In genomic region chr6:35919827-35920751, GRCh38 we compare ENCODE assay signal across 8 cellular contexts. TPM values are rescaled to one million over a fixed set of nuclear protein-coding genes. Genes with fewer than 3 reads are reported as not detected.
DNase-seq lines count a peak whose midpoint lies in the region; ATAC-seq and TF ChIP-seq lines count a peak whose summit lies in the region.

No MANE protein-coding gene starts in this region.

- DNase-seq in AML-193 (lab: John Stamatoyannopoulos, UW) (peak; percentile 27 to 43), SK-MEL-5 (ENCODE audit: low read depth, low spot score) (peak; percentile 19), adipocyte (ENCODE audit: low read depth) (peak; percentile 74), right atrium auricular region (ENCODE audit: low spot score) (peak; percentile 59), sciatic nerve (ENCODE audit: low spot score) (no peak)

- H3K4me3 ChIP-seq in adipocyte (ENCODE audit: low read length): peak overlapping the region; percentile 96
- H3K4me3 ChIP-seq in right atrium auricular region: peak overlapping the region; percentile 87 to 88

- intact Hi-C loops in sciatic nerve (cut with DNase I): no loop called here

- in situ Hi-C loops in SK-MEL-5 (cut with HindIII; ENCODE audit: low pct_unique_long_range_greater_than_20kb, low sequenced_read_pairs): no loop called here

- no peaks in the 10 kb centered on the region for H3K9me3 ChIP-seq in adipocyte (ENCODE audit: control insufficient read depth, low read length)
- H3K9me3 ChIP-seq in right atrium auricular region: no peaks in the 10 kb centered on the region

- H3K9ac ChIP-seq in adipocyte (ENCODE audit: low read length): peak overlapping the region; percentile 89

- peaks cover 21% of the 10 kb centered on the region for H3K4me1 ChIP-seq in adipocyte (ENCODE audit: control insufficient read depth, insufficient read depth, low read length)
- H3K4me1 ChIP-seq in right atrium auricular region: peaks cover 0 to 26% of the 10 kb centered on the region in 2 donors

- ATAC-seq in GM18868 (IDR thresholded peaks at IDR 0.05; ENCODE audit: unreplicated experiment) (peak; percentile 44), HG03196 (IDR thresholded peaks at IDR 0.05; ENCODE audit: unreplicated experiment) (peak; percentile 40), sciatic nerve (peak; percentile 61), HG02870 (IDR thresholded peaks at IDR 0.05; ENCODE audit: unreplicated experiment) (no peak)

- no peaks in the 10 kb centered on the region for H3K27me3 ChIP-seq in adipocyte (replicated peaks; ENCODE audit: control insufficient read depth, insufficient read depth, low read length)
- no peaks in the 10 kb centered on the region for H3K27me3 ChIP-seq in right atrium auricular region

- no peak for TF ChIP-seq CTCF in right atrium auricular region (IDR thresholded peaks at IDR 0.05)

- peak overlapping the region; percentile 68 to 72 for H3K27ac ChIP-seq in right atrium auricular region

- H3K36me3 ChIP-seq in adipocyte (ENCODE audit: control insufficient read depth, insufficient read depth, low read length, severe bottlenecking): peaks cover 5% of the 10 kb centered on the region
- H3K36me3 ChIP-seq in right atrium auricular region: no peaks in the 10 kb centered on the region

RNA-seq across cellular contexts. Expression of gene SRPK1, which starts 0.8 kb away (rescaled TPM):
- 26.6 and 27.3 TPM in 2 replicates for total RNA-seq in SK-MEL-5 (2014; rRNA removed; shearing (Covaris generic))
- 33.7 and 34.5 TPM in 2 replicates for polyA plus RNA-seq in SK-MEL-5 (2015; cell fraction: cytosol; rRNA removed)
- 34.8 and 50.9 TPM in 2 replicates for polyA plus RNA-seq in SK-MEL-5 (2015; cell fraction: nucleus; rRNA removed)
- total RNA-seq in right atrium auricular region (10 to 100 TPM; 19.7 to 24.2 TPM), sciatic nerve (33.2 TPM)
